Comparison of ENCODE assay signal across 8 cellular contexts in the genomic region with DNA sequence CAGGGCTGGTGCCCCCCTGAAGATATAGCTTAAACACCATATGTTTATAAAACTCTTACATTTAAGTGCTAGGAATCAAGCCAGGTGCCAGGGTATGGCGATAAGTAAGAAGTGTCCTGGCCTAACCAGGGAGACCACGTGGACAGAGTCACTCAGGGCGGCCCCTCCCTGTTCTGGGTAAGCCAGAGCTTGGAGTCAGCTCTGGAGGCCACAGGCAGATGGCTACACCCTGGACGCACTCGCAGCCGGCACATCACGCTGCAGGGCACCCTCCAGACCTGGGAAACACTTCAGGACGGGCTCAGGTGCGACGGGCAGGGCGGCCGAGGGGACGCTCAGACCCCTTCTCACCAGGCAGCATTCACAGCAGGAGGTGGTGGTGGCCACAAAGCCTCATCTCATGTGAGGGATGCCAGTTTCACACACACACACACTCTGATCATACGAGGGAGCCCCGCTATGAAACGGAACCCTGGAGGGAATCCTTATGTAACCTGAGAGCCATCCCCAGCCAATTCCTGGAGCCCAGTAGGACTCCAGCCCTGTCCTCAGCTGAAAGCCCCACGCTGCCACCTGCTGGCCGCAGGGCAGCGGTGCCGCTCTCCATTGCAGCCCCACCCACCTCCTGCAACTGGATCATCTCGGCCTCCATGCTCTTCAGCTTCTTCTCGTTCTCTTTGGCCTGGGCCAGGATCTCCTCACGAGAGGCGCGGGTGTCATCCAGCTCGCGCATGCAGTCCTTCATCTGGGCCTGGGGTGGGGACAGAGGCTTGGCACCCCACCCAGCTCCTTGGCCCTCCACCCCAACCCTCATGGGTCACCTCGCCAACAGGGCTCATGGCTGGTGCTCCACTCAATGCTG.
DNase-seq lines count a peak whose midpoint lies in the region; ATAC-seq and TF ChIP-seq lines count a peak whose summit lies in the region.

No MANE protein-coding gene starts in this region.

- TF ChIP-seq CTCF in GM12875 (IDR thresholded peaks at IDR 0.05; ENCODE audit: borderline replicate concordance, insufficient read depth, low read depth, low read length) = peak; percentile 94
- peak; percentile 98 for TF ChIP-seq CTCF in brain microvascular endothelial cell (IDR thresholded peaks at IDR 0.05; ENCODE audit: low read depth, low read length, missing control alignments)

- H3K27me3 ChIP-seq in brain microvascular endothelial cell (replicated peaks) = no peaks in the 10 kb centered on the region

- ATAC-seq in GM19023 (IDR thresholded peaks at IDR 0.05; ENCODE audit: unreplicated experiment) (no peak), GM21515 (IDR thresholded peaks at IDR 0.05; ENCODE audit: unreplicated experiment) (no peak)

- in situ Hi-C loops in brain microvascular endothelial cell (cut with HindIII; ENCODE audit: low pct_ligation_motif_present, low sequenced_read_pairs) = no loop called here

- peak; percentile 26 for DNase-seq in NCI-H128 (lab: John Stamatoyannopoulos, UW; ENCODE audit: unreplicated experiment)
- peak; percentile 72 for DNase-seq in UCSD-AML1 (lab: John Stamatoyannopoulos, UW; ENCODE audit: unreplicated experiment)
- DNase-seq in brain microvascular endothelial cell = peak; percentile 53
- peak; percentile 91 for DNase-seq in iPS-NIHi7 (ENCODE audit: extremely low spot score)
- peak; percentile 82 for DNase-seq in smooth muscle cell of the brain vasculature (ENCODE audit: low read depth, low spot score)

- peaks cover 88% of the 10 kb centered on the region for H3K36me3 ChIP-seq in brain microvascular endothelial cell (replicated peaks)

- H3K4me3 ChIP-seq in GM12875 (ENCODE audit: low read depth, low read length) (no peak overlapping the region), brain microvascular endothelial cell (ENCODE audit: low read depth, low read length) (no peak overlapping the region)

- peak overlapping the region; percentile 6 for H3K27ac ChIP-seq in brain microvascular endothelial cell

Comparison
In these comparisons a context has a peak if more than half of its experiments do, and no peak if none do; other contexts are left out.
1. DNase-seq: peak in every context shown above with its lines; median percentile 91 in iPS-NIHi7; 82 in smooth muscle cell of the brain vasculature; 72 in UCSD-AML1; 53 in brain microvascular endothelial cell; 26 in NCI-H128.